Comparison of ENCODE assay signal across 8 cellular contexts in genomic region chr10:60778214-60778977, GRCh38. TPM values are rescaled to one million over a fixed set of nuclear protein-coding genes. Genes with fewer than 3 reads are reported as not detected.
DNase-seq lines count a peak whose midpoint lies in the region; ATAC-seq, FAIRE-seq and TF ChIP-seq lines count a peak whose summit lies in the region.

TSS of gene CDK1 (plus strand) at chr10:60778478. CDS start at chr10:60780166, 1,688 bp downstream.

- no peaks in the 10 kb centered on the region for H3K27me3 ChIP-seq in keratinocyte (ENCODE audit: control insufficient read depth, extremely low read depth, insufficient read depth, low read length)

- H4K20me1 ChIP-seq in keratinocyte (ENCODE audit: control insufficient read depth, extremely low read depth, insufficient read depth, low read length): no peaks in the 10 kb centered on the region

- dilution Hi-C loops in keratinocyte (cut with MboI; ENCODE audit: extremely low pct_ligation_motif_present, low sequenced_read_pairs): no loop called here

- peaks cover 48% of the 10 kb centered on the region for H3K79me2 ChIP-seq in keratinocyte (ENCODE audit: control insufficient read depth, insufficient read depth, low read length)

- H3K4me1 ChIP-seq in keratinocyte (ENCODE audit: control insufficient read depth, extremely low read depth, insufficient read depth, low read length): peaks cover 15% of the 10 kb centered on the region

- no peaks in the 10 kb centered on the region for H3K9me3 ChIP-seq in keratinocyte (ENCODE audit: control insufficient read depth, low read depth, low read length)

- DNase-seq in AG10803 (ENCODE audit: low read depth) (peak; percentile 99), NCI-H446 treated with DMSO at 0.1 percent for 48 hours (lab: John Stamatoyannopoulos, UW) (peak; percentile 93), cerebellum (ENCODE audit: low spot score) (peak; percentile 94), keratinocyte (ENCODE audit: low read depth, low spot score) (peak; percentile 71)
- DNase-seq in stimulated activated CD4-positive, alpha-beta T cell treated with anti-CD3 and anti-CD28 coated beads, Interleukin-15, amount 100 ng/mL, for 24 hours: peak; percentile 96

- peak; percentile 72 for FAIRE-seq in keratinocyte (lab: Jason Lieb, UNC)

- peak within 1 kb of the TSS; percentile 85 for H3K9ac ChIP-seq in keratinocyte (ENCODE audit: control insufficient read depth, extremely low read depth, insufficient read depth, low read length)

- H3K27ac ChIP-seq in keratinocyte (ENCODE audit: control insufficient read depth, insufficient read depth, low read length): peak within 1 kb of the TSS; percentile 72

- ATAC-seq in GM19035 (IDR thresholded peaks at IDR 0.05; ENCODE audit: unreplicated experiment) (peak; percentile 97), HG03354 (IDR thresholded peaks at IDR 0.05; ENCODE audit: poor library complexity, severe bottlenecking, unreplicated experiment) (peak; percentile 96)
- ATAC-seq in activated CD4-positive, CD25-positive, alpha-beta regulatory T cell treated with anti-CD3 and anti-CD28 coated beads, Interleukin-2, amount 50 U/mL, for 24 hours: peak; percentile 99

- H3K36me3 ChIP-seq in keratinocyte (ENCODE audit: control insufficient read depth in 2 of 2, extremely low read depth in 1 of 2, insufficient read depth in 2 of 2, low read length in 2 of 2): no peaks in the 10 kb centered on the region

- peak within 1 kb of the TSS; percentile 88 for H3K4me2 ChIP-seq in keratinocyte (ENCODE audit: control insufficient read depth, extremely low read depth, insufficient read depth, low read depth, low read length)

- H3K4me3 ChIP-seq in AG10803 (ENCODE audit: low read length) (peak within 1 kb of the TSS; percentile 74), keratinocyte (ENCODE audit: control insufficient read depth in 2 of 3, extremely low read depth in 1 of 3, insufficient read depth in 2 of 3, low read depth in 1 of 3, low read length in 3 of 3) (peak within 1 kb of the TSS; percentile 61 to 93 (median 86))

- peak within 1 kb of the TSS; percentile 94 for H2AFZ ChIP-seq in keratinocyte (ENCODE audit: control insufficient read depth, low read length)

- no peak for TF ChIP-seq CTCF in AG10803 (conservative IDR thresholded peaks at IDR 0.05; ENCODE audit: low read length)
- TF ChIP-seq CTCF in keratinocyte (optimal IDR thresholded peaks at IDR 0.05 in 1 of 3, IDR thresholded peaks at IDR 0.05 in 1 of 3, conservative IDR thresholded peaks at IDR 0.05 in 1 of 3; ENCODE audit: extremely low read depth in 1 of 3, insufficient read depth in 2 of 3, low read length in 3 of 3): no peak

- no peaks in the 10 kb centered on the region for H3K9me1 ChIP-seq in keratinocyte (ENCODE audit: control insufficient read depth, extremely low read depth, insufficient read depth, low read length)

RNA-seq across cellular contexts. Expression of gene CDK1, which starts in this region (rescaled TPM):
- total RNA-seq in cerebellum: 46.9 TPM
- polyA plus RNA-seq in keratinocyte: 5.2 to 43.8 TPM (median 19.2 TPM) in 3 replicates
- not detected for polyA plus RNA-seq in keratinocyte (2011; ENCODE audit: low read depth)
- polyA plus RNA-seq in keratinocyte (2011; cell fraction: cytosol; rRNA removed): 3.8 and 9.7 TPM in 2 replicates
- polyA plus RNA-seq in keratinocyte (2011; cell fraction: nucleus; rRNA removed): 5.2 and 7.4 TPM in 2 replicates
- polyA plus RNA-seq in keratinocyte (2012; ENCODE audit: low replicate concordance): 0.49 and 20.9 TPM in 2 replicates
- 0.89 to 8.6 TPM (median 2.2 TPM) in 3 replicates for polyA minus RNA-seq in keratinocyte
- 6.3 TPM for polyA minus RNA-seq in keratinocyte (2011; cell fraction: cytosol; rRNA and poly(A)+ RNA removed)
- 1.3 and 1.6 TPM in 2 replicates for polyA minus RNA-seq in keratinocyte (2011; cell fraction: nucleus; rRNA and poly(A)+ RNA removed)

Comparison
In these comparisons a context has a peak if more than half of its experiments do, and no peak if none do; other contexts are left out.
1. Peak in every context shown above with its lines: DNase-seq, ATAC-seq, H3K4me3 ChIP-seq and H3K27ac ChIP-seq.